15 cellular contexts compared by ENCODE assay signal in genomic region chr1:185541861-185542260, GRCh38.
A peak's percentile ranks its signal among the peaks of the same experiment; 100 is the strongest.
DNase-seq lines count a peak whose midpoint lies in the region; ATAC-seq and TF ChIP-seq lines count a peak whose summit lies in the region.
"Had no signal": no experiment of that assay in that cellular context is flagged by ENCODE, and none has a peak within 500 bp of the region (broad histone marks: within the 10 kb centered on the region; RNA-seq: fewer than 3 reads in every experiment).

No MANE protein-coding gene starts in this region.

- POLR2A ChIA-PET in BJ (lab: Charles Lee), result interaction anchor here (1.5 kb wide), 1 partner anchor 225 kb away, joined by 8 read pairs; the partner anchor contains the start of gene IVNS1ABP

- H3K9me3 ChIP-seq in Loucy (ENCODE audit: insufficient read depth, low read depth, low read length), result no peaks in the 10 kb centered on the region
- H3K9me3 ChIP-seq: gastroesophageal sphincter, tibial artery had no signal

- H3K9ac ChIP-seq in Loucy (ENCODE audit: low read depth, low read length, poor library complexity, severe bottlenecking), result no peak overlapping the region

- no peaks in the 10 kb centered on the region for H3K79me2 ChIP-seq in Loucy (ENCODE audit: insufficient read depth, low read length)

- H2AFZ ChIP-seq in Loucy (ENCODE audit: low read length), result peak overlapping the region; percentile 27
- H2AFZ ChIP-seq: GM23338 had no signal

- H3K4me2 ChIP-seq in Loucy (ENCODE audit: low read depth, low read length, poor library complexity, severe bottlenecking), result no peak overlapping the region
- H3K4me2 ChIP-seq: GM23338 had no signal

- H3K27ac Mint-ChIP-seq in nephron, result peak overlapping the region; percentile 4 to 49 (median 27)
- H3K27ac Mint-ChIP-seq: GM23338, immature natural killer cell had no signal

- ATAC-seq in HG03135 (IDR thresholded peaks at IDR 0.05; ENCODE audit: unreplicated experiment) (no peak), GM18511 (IDR thresholded peaks at IDR 0.05; ENCODE audit: unreplicated experiment) (no peak)
- ATAC-seq: gastroesophageal sphincter, GM23338 had no signal

- H3K36me3 Mint-ChIP-seq in nephron (ENCODE audit: low read depth), result no peaks in the 10 kb centered on the region

- H3K4me1 ChIP-seq in Loucy (ENCODE audit: insufficient read depth, low read length, poor library complexity, severe bottlenecking), result no peaks in the 10 kb centered on the region
- H3K4me1 ChIP-seq: gastroesophageal sphincter, tibial artery had no signal

- H4K20me1 ChIP-seq in Loucy (ENCODE audit: insufficient read depth, low read length, poor library complexity, severe bottlenecking), result no peaks in the 10 kb centered on the region

- H3K27me3 ChIP-seq in BJ (ENCODE audit: control insufficient read depth, insufficient read depth, low read length), result no peaks in the 10 kb centered on the region
- H3K27me3 ChIP-seq in Loucy (ENCODE audit: insufficient read depth, low read length, poor library complexity, severe bottlenecking), result no peaks in the 10 kb centered on the region
- H3K27me3 ChIP-seq: gastroesophageal sphincter, tibial artery had no signal

- no peaks in the 10 kb centered on the region for H3K36me3 ChIP-seq in BJ (ENCODE audit: control insufficient read depth, insufficient read depth, low read length)
- H3K36me3 ChIP-seq in Loucy (ENCODE audit: insufficient read depth, low read length), result no peaks in the 10 kb centered on the region
- H3K36me3 ChIP-seq: gastroesophageal sphincter, tibial artery had no signal

- no peak for TF ChIP-seq CTCF in BJ (IDR thresholded peaks at IDR 0.05; ENCODE audit: insufficient read depth, low read depth, low read length)
- no peak for TF ChIP-seq CTCF in Loucy (conservative IDR thresholded peaks at IDR 0.05; ENCODE audit: low read length)
- TF ChIP-seq CTCF in nephron (IDR thresholded peaks at IDR 0.05; ENCODE audit: unreplicated experiment in 3 of 3), result no peak

- no peaks in the 10 kb centered on the region for H3K9me2 ChIP-seq in Loucy (replicated peaks; ENCODE audit: low read depth, low read length)

- no peaks in the 10 kb centered on the region for H3F3A ChIP-seq in Loucy (ENCODE audit: low read depth)

- H3K4me1 Mint-ChIP-seq in nephron, result no peaks in the 10 kb centered on the region

- peak; percentile 65 for DNase-seq in BJ (ENCODE audit: low read depth)
- peak; percentile 73 for DNase-seq in dedifferentiated amniotic fluid mesenchymal stem cell (ENCODE audit: extremely low spot score)
- DNase-seq in dermis blood vessel endothelial cell, result no peak
- DNase-seq in activated CD4-positive, alpha-beta T cell treated with anti-CD3 and anti-CD28 coated beads for 4 hours, result no peak
- DNase-seq: activated naive CD4-positive, alpha-beta T cell; immature natural killer cell; NCI-H1105 treated with DMSO at 0.1 percent for 48 hours; NCI-H446 treated with DMSO at 0.1 percent for 48 hours; tibial artery had no signal

- H3K4me3 ChIP-seq in BJ (ENCODE audit: low read depth, low read length), result no peak overlapping the region
- H3K4me3 ChIP-seq in Loucy (ENCODE audit: low read length, poor library complexity, severe bottlenecking), result no peak overlapping the region
- H3K4me3 ChIP-seq: gastroesophageal sphincter, GM23338, tibial artery had no signal

- H3K27me3 Mint-ChIP-seq in nephron (ENCODE audit: low read depth), result peaks cover 6% of the 10 kb centered on the region

- no peak overlapping the region for H3K4me3 Mint-ChIP-seq in nephron
- H3K4me3 Mint-ChIP-seq: GM23338, immature natural killer cell had no signal

- CTCF ChIA-PET in BJ (lab: Yijun Ruan, JAX), result interaction anchor here (1.2 to 1.3 kb wide), 3 partner anchors 10 to 129 kb away, joined by 3 to 4 read pairs (median 3); no protein-coding TSS in a partner anchor

- H3K9me3 Mint-ChIP-seq in nephron, result peaks cover 4% of the 10 kb centered on the region
- H3K9me3 Mint-ChIP-seq: GM23338 had no signal

Comparison
In these comparisons a context has a peak if more than half of its experiments do, and no peak if none do; other contexts are left out.
1. DNase-seq: peak in BJ (single experiment) and dedifferentiated amniotic fluid mesenchymal stem cell (single experiment); none in dermis blood vessel endothelial cell (single experiment) and activated CD4-positive, alpha-beta T cell treated with anti-CD3 and anti-CD28 coated beads for 4 hours (0 of 2).